In genomic region chr5:170408189-170408588, GRCh38 we compare ENCODE assay signal across 17 cellular contexts. TPM values are rescaled to one million over a fixed set of nuclear protein-coding genes. Genes with fewer than 3 reads are reported as not detected.
DNase-seq lines count a peak whose midpoint lies in the region; ATAC-seq and TF ChIP-seq lines count a peak whose summit lies in the region.
"Had no signal": no experiment of that assay in that cellular context is flagged by ENCODE, and none has a peak within 500 bp of the region (broad histone marks: within the 10 kb centered on the region; RNA-seq: fewer than 3 reads in every experiment).

No MANE protein-coding gene starts in this region.

- no peaks in the 10 kb centered on the region for H3K4me1 ChIP-seq in HEK293 (ENCODE audit: control insufficient read depth, insufficient read depth, low read length)
- H3K4me1 ChIP-seq in foreskin keratinocyte, result no peaks in the 10 kb centered on the region
- H3K4me1 ChIP-seq: uterus had no signal

- H3K27me3 ChIP-seq in foreskin keratinocyte, result peaks cover 8% of the 10 kb centered on the region
- H3K27me3 ChIP-seq: uterus had no signal

- DNase-seq in NCI-H345 treated with DMSO at 0.1 percent for 48 hours (lab: John Stamatoyannopoulos, UW; ENCODE audit: unreplicated experiment) (peak; percentile 36), foreskin keratinocyte (no peak), retinal pigment epithelial cell (ENCODE audit: low read depth) (peak; percentile 13), anterior cingulate cortex (lab: John Stamatoyannopoulos, UW) (no peak), left lobe of liver (ENCODE audit: low spot score) (no peak)
- DNase-seq in activated T-cell treated with anti-CD3 and anti-CD28 coated beads, Interleukin-2, amount 50 U/mL, for 4 hours, result no peak
- DNase-seq: activated naive CD8-positive, alpha-beta T cell treated with anti-CD3 and anti-CD28 coated beads for 36 hours; activated T-cell treated with anti-CD3 and anti-CD28 coated beads for 4 hours; KG1; naive thymus-derived CD4-positive, alpha-beta T cell; NCI-H1930; stimulated activated naive CD8-positive, alpha-beta T cell treated with anti-CD3 and anti-CD28 coated beads, Interleukin-15, Interleukin-2, amounts not matched to agents 100 U/mL and 50 U/mL, for 24 hours; uterus had no signal

- H3K4me3 Mint-ChIP-seq in activated T-cell treated with anti-CD3 and anti-CD28 coated beads, Interleukin-2, amount 50 U/mL, for 4 hours, result no peak overlapping the region
- H3K4me3 Mint-ChIP-seq: activated naive CD8-positive, alpha-beta T cell treated with anti-CD3 and anti-CD28 coated beads for 36 hours; CD14-positive monocyte; central memory CD8-positive, alpha-beta T cell; naive thymus-derived CD4-positive, alpha-beta T cell; T-helper 1 cell treated with Interleukin-12 subunit alpha and Interleukin-12 subunit beta and Interleukin-4 antibody, amounts not matched to agents 30 μg/mL and 1 μg/mL, for 36 hours had no signal

- no peaks in the 10 kb centered on the region for H3K27me3 Mint-ChIP-seq in activated T-cell treated with anti-CD3 and anti-CD28 coated beads, Interleukin-2, amount 50 U/mL, for 4 hours (ENCODE audit: low read depth)
- H3K27me3 Mint-ChIP-seq: activated naive CD8-positive, alpha-beta T cell treated with anti-CD3 and anti-CD28 coated beads for 36 hours had no signal

- no peaks in the 10 kb centered on the region for H3K9me3 ChIP-seq in HEK293 (ENCODE audit: control insufficient read depth, insufficient read depth, low read depth, low read length)
- H3K9me3 ChIP-seq: uterus had no signal

- no peaks in the 10 kb centered on the region for H3K36me3 ChIP-seq in HEK293 (ENCODE audit: control insufficient read depth in 2 of 2, insufficient read depth in 1 of 2, low read length in 2 of 2)
- H3K36me3 ChIP-seq: uterus had no signal

- CTCF ChIA-PET in HEK293 (lab: Yijun Ruan, JAX), result interaction anchor here (0.5 to 0.9 kb wide), 4 partner anchors 11 to 706 kb away, joined by 3 to 4 read pairs (median 4); no protein-coding TSS in a partner anchor

- ATAC-seq in foreskin keratinocyte (peak; percentile 6), left lobe of liver (no peak)
- no peak for ATAC-seq in activated T-cell treated with anti-CD3 and anti-CD28 coated beads, Interleukin-2, amount 50 U/mL, for 4 hours
- ATAC-seq: naive thymus-derived CD4-positive, alpha-beta T cell; stimulated activated naive CD8-positive, alpha-beta T cell treated with anti-CD3 and anti-CD28 coated beads, Interleukin-15, Interleukin-2, amounts not matched to agents 100 U/mL and 50 U/mL, for 24 hours had no signal

- no peaks in the 10 kb centered on the region for H3K9me3 Mint-ChIP-seq in activated T-cell treated with anti-CD3 and anti-CD28 coated beads, Interleukin-2, amount 50 U/mL, for 4 hours
- H3K9me3 Mint-ChIP-seq: activated naive CD8-positive, alpha-beta T cell treated with anti-CD3 and anti-CD28 coated beads for 36 hours; central memory CD8-positive, alpha-beta T cell; T-helper 1 cell treated with Interleukin-12 subunit alpha and Interleukin-12 subunit beta and Interleukin-4 antibody, amounts not matched to agents 30 μg/mL and 1 μg/mL, for 36 hours had no signal

- no peak for TF ChIP-seq CTCF in HEK293 (tag by site-specific recombination; IDR thresholded peaks at IDR 0.05)
- TF ChIP-seq CTCF in foreskin keratinocyte (conservative IDR thresholded peaks at IDR 0.05), result no peak
- TF ChIP-seq CTCF in retinal pigment epithelial cell (conservative IDR thresholded peaks at IDR 0.05; ENCODE audit: low read depth, low read length), result no peak

- H3K36me3 Mint-ChIP-seq in activated T-cell treated with anti-CD3 and anti-CD28 coated beads, Interleukin-2, amount 50 U/mL, for 4 hours (ENCODE audit: insufficient read depth), result no peaks in the 10 kb centered on the region
- H3K36me3 Mint-ChIP-seq: activated naive CD8-positive, alpha-beta T cell treated with anti-CD3 and anti-CD28 coated beads for 36 hours; CD14-positive monocyte; naive thymus-derived CD4-positive, alpha-beta T cell had no signal

- POLR2A ChIA-PET in HEK293 (lab: Yijun Ruan, JAX), result no interaction called here

- H3K4me1 Mint-ChIP-seq in activated T-cell treated with anti-CD3 and anti-CD28 coated beads, Interleukin-2, amount 50 U/mL, for 4 hours (ENCODE audit: low read depth), result no peaks in the 10 kb centered on the region
- H3K4me1 Mint-ChIP-seq: activated naive CD8-positive, alpha-beta T cell treated with anti-CD3 and anti-CD28 coated beads for 36 hours; central memory CD8-positive, alpha-beta T cell had no signal

- H3K4me3 ChIP-seq in HEK293 (ENCODE audit: low read depth, low read length), result no peak overlapping the region
- no peak overlapping the region for H3K4me3 ChIP-seq in retinal pigment epithelial cell (ENCODE audit: low read length)
- H3K4me3 ChIP-seq: uterus had no signal

- H3K27ac ChIP-seq in HEK293 (ENCODE audit: extremely low read depth, low read depth, low read length) (no peak overlapping the region), foreskin keratinocyte (no peak overlapping the region)
- H3K27ac ChIP-seq: uterus had no signal

TF ChIP-seq in HEK293, 187 proteins besides CTCF, POLR2A, EP300 and RAD21:
- TF ChIP-seq, protein P1, sequence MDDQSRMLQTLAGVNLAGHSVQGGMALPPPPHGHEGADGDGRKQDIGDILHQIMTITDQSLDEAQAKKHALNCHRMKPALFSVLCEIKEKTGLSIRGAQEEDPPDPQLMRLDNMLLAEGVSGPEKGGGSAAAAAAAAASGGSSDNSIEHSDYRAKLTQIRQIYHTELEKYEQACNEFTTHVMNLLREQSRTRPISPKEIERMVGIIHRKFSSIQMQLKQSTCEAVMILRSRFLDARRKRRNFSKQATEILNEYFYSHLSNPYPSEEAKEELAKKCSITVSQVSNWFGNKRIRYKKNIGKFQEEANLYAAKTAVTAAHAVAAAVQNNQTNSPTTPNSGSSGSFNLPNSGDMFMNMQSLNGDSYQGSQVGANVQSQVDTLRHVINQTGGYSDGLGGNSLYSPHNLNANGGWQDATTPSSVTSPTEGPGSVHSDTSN (CRISPR knock-in tag; IDR thresholded peaks at IDR 0.05), result no peak
- TF ChIP-seq ZNF335 (tag by site-specific recombination; conservative IDR thresholded peaks at IDR 0.05) (no peak), SCRT2 (tag by site-specific recombination; IDR thresholded peaks at IDR 0.05) (peak; percentile 48), ZIC2 (tag by site-specific recombination; IDR thresholded peaks at IDR 0.05) (peak; percentile 57), ZBTB17 (tag by site-specific recombination; IDR thresholded peaks at IDR 0.05) (peak; percentile 52; the same call in 1 of the 2 replicates), HOXD13 (CRISPR knock-in tag; IDR thresholded peaks at IDR 0.05; ENCODE audit: borderline replicate concordance) (no peak)

RNA-seq across cellular contexts. Expression of gene KCNMB1, which starts 19.0 kb away (rescaled TPM):
- not detected in 2 replicates for total RNA-seq in foreskin keratinocyte
- polyA plus RNA-seq in foreskin keratinocyte, result not detected in 2 replicates
- total RNA-seq in activated T-cell treated with anti-CD3 and anti-CD28 coated beads, Interleukin-2, amount 50 U/mL, for 4 hours, result under 1 TPM in 1 of 3 donors, not detected in 2; 0.03 TPM
- 0.23 TPM for total RNA-seq in left lobe of liver
- total RNA-seq: activated naive CD8-positive, alpha-beta T cell treated with anti-CD3 and anti-CD28 coated beads for 36 hours had no signal
- polyA plus RNA-seq: naive thymus-derived CD4-positive, alpha-beta T cell had no signal

Comparison
In these comparisons a context has a peak if more than half of its experiments do, and no peak if none do; other contexts are left out.
1. DNase-seq: peak in NCI-H345 treated with DMSO at 0.1 percent for 48 hours (single experiment) and retinal pigment epithelial cell (single experiment); none in foreskin keratinocyte (0 of 2), anterior cingulate cortex (0 of 58), activated T-cell treated with anti-CD3 and anti-CD28 coated beads, Interleukin-2, amount 50 U/mL, for 4 hours (single experiment) and left lobe of liver (single experiment).